ENCODE assay signal across 12 cellular contexts in the genomic region with DNA sequence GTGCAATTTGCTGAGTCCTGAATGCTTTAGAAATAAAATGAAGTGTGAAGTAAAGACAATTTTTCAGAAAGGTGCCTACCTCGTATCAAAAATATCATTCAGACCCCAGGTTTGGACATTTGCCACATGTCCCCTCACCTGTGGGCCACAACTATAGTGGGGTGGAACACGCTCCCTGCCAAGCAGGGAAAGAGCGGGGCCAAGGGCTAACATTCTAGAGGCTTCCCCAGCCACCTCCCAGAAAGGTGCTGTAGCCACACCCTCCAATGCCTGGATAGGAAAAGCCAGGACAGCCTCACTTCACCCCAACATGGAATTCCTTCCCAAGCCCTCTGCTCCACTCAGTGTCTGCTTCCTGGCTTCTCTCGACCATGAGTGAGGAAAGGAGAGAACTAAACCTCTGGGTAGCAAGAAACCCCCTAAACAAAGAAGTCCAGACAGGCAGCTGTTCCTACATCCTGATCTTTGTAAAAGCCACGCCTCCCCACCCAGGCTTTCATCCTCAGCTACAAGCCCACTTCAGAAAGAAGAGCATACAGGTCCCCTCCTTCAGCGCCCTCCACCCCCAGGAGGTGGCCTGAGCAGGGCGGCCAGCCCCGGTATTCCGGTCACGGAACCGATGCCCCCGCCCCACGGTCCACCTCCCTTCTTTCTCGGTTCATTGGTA. TPM values are rescaled to one million over a fixed set of nuclear protein-coding genes. Genes with fewer than 3 reads are reported as not detected.
A peak's percentile ranks its signal among the peaks of the same experiment; 100 is the strongest.
DNase-seq lines count a peak whose midpoint lies in the region; ATAC-seq and TF ChIP-seq lines count a peak whose summit lies in the region.
"Had no signal": no experiment of that assay in that cellular context is flagged by ENCODE, and none has a peak within 500 bp of the region (broad histone marks: within the 10 kb centered on the region; RNA-seq: fewer than 3 reads in every experiment).

No MANE protein-coding gene starts in this region.

- H3F3A ChIP-seq in GM23248 (ENCODE audit: insufficient read depth) (peaks cover 81% of the 10 kb centered on the region), smooth muscle cell (ENCODE audit: low read depth) (peaks cover 58% of the 10 kb centered on the region)

- in situ Hi-C loops in GM23248 (cut with MboI) = no loop called here

- H3K9me2 ChIP-seq in GM23248 (ENCODE audit: insufficient read depth) = no peaks in the 10 kb centered on the region

- no peaks in the 10 kb centered on the region for H3K9me3 ChIP-seq in GM23248 (ENCODE audit: low read depth)
- H3K9me3 ChIP-seq in smooth muscle cell (replicated peaks; ENCODE audit: low read depth) = no peaks in the 10 kb centered on the region
- no peaks in the 10 kb centered on the region for H3K9me3 ChIP-seq in BE2C

- H3K36me3 ChIP-seq in GM23248 (ENCODE audit: low read depth) (no peaks in the 10 kb centered on the region; the same call in 1 of the 2 replicates), smooth muscle cell (ENCODE audit: low read depth) (no peaks in the 10 kb centered on the region), BE2C (no peaks in the 10 kb centered on the region)

- intact Hi-C loops in lower leg skin (cut with DNase I; ENCODE audit: low total_unique reads) = no loop called here

- H3K4me1 ChIP-seq in GM23248 (ENCODE audit: insufficient read depth) (peaks cover 38% of the 10 kb centered on the region), smooth muscle cell (ENCODE audit: low read depth) (peaks cover 7% of the 10 kb centered on the region), BE2C (no peaks in the 10 kb centered on the region)

- peak overlapping the region; percentile 100 for H3K9ac ChIP-seq in GM23248
- H3K9ac ChIP-seq in smooth muscle cell (ENCODE audit: low read depth) = peak overlapping the region; percentile 81

- H3K27ac ChIP-seq in GM23248 (peak overlapping the region; percentile 99), smooth muscle cell (ENCODE audit: low read depth) (peak overlapping the region; percentile 86)

- peak overlapping the region; percentile 98 for H3K4me3 ChIP-seq in GM23248
- peak overlapping the region; percentile 86 to 98 for H3K4me3 ChIP-seq in cardiac fibroblast (replicated peaks in 1 of 2; ENCODE audit: low read depth in 2 of 2, low read length in 2 of 2)
- H3K4me3 ChIP-seq in lower leg skin (ENCODE audit: low read depth, poor library complexity, severe bottlenecking) = peak overlapping the region; percentile 42
- H3K4me3 ChIP-seq in smooth muscle cell = peak overlapping the region; percentile 79
- no peak overlapping the region for H3K4me3 ChIP-seq in BE2C (ENCODE audit: low read depth, low read length)

- TF ChIP-seq CTCF in cardiac fibroblast (IDR thresholded peaks at IDR 0.05; ENCODE audit: low read depth, low read length) (no peak), lower leg skin (IDR thresholded peaks at IDR 0.05) (no peak), smooth muscle cell (IDR thresholded peaks at IDR 0.05; ENCODE audit: borderline replicate concordance, insufficient read depth, poor library complexity, severe bottlenecking) (no peak), BE2C (IDR thresholded peaks at IDR 0.05; ENCODE audit: low read depth, low read length) (no peak)

- TF ChIP-seq POLR2A in lower leg skin (IDR thresholded peaks at IDR 0.05) = no peak

- DNase-seq in GM23248 (peak; percentile 68), cardiac fibroblast (ENCODE audit: low read depth in 2 of 2) (peak; percentile 66 to 75), lower leg skin (ENCODE audit: low spot score in 2 of 2) (no peak), smooth muscle cell (lab: John Stamatoyannopoulos, UW; ENCODE audit: unreplicated experiment) (no peak), BE2C (no peak), globus pallidus (ENCODE audit: low spot score) (no peak)
- DNase-seq: activated T-cell treated with anti-CD3 and anti-CD28 coated beads, Interleukin-2, amount 50 U/mL, for 24 hours; CD4-positive, alpha-beta T cell; central memory CD4-positive, alpha-beta T cell; NCI-H2029 treated with DMSO at 0.1 percent for 48 hours had no signal

- WGBS in GM23248 (ENCODE audit: low coverage in 1 of 2, low lambda C conversion rate in 2 of 2, missing lambda C conversion rate in 2 of 2), 2 experiments = 0 to 2% methylated on average over 11 to 14 of the region's 14 CpGs
- WGBS in lower leg skin, 2 donors = 62 to 67% methylated on average over 14 of the region's 14 CpGs
- WGBS in smooth muscle cell (ENCODE audit: low lambda C conversion rate) = 37% methylated on average over 14 of the region's 14 CpGs

- H3K79me2 ChIP-seq in GM23248 (ENCODE audit: insufficient read depth) = peaks cover 92% of the 10 kb centered on the region
- peaks cover 93% of the 10 kb centered on the region for H3K79me2 ChIP-seq in smooth muscle cell (ENCODE audit: low read depth)

- no peaks in the 10 kb centered on the region for H4K20me1 ChIP-seq in GM23248 (ENCODE audit: insufficient read depth)
- H4K20me1 ChIP-seq in smooth muscle cell (ENCODE audit: low read depth) = peaks cover 78% of the 10 kb centered on the region

- H3K27me3 ChIP-seq in GM23248 (replicated peaks; ENCODE audit: insufficient read depth) (no peaks in the 10 kb centered on the region), smooth muscle cell (ENCODE audit: low read depth) (no peaks in the 10 kb centered on the region), BE2C (no peaks in the 10 kb centered on the region)

- no peak for ATAC-seq in GM18909 (IDR thresholded peaks at IDR 0.05; ENCODE audit: poor library complexity, unreplicated experiment)
- ATAC-seq in HG03342 (IDR thresholded peaks at IDR 0.05; ENCODE audit: unreplicated experiment) = no peak

- H3K4me2 ChIP-seq in GM23248 (ENCODE audit: unreplicated experiment) (peak overlapping the region; percentile 99), smooth muscle cell (peak overlapping the region; percentile 98)

- H2AFZ ChIP-seq in GM23248 (no peak overlapping the region), smooth muscle cell (ENCODE audit: low read depth) (no peak overlapping the region)

RNA-seq across cellular contexts. Expression of a gene that starts 2.1 kb away (rescaled TPM):
- total RNA-seq in GM23248 (2014; rRNA removed; shearing (Covaris generic)) = 1,362 and 1,653 TPM in 2 replicates
- polyA plus RNA-seq in GM23248 (2016; fragmentation: Nextera tagmentation; extraction: Ambion mirVana) (344 and 350 TPM in 2 replicates), smooth muscle cell (643 and 888 TPM in 2 replicates)
- total RNA-seq in lower leg skin (100 to 1,000 TPM in 1 of 4 donors, 10 to 100 TPM in 3; 43.1 to 204 (median 62.4) TPM), smooth muscle cell (1,708 and 1,938 TPM in 2 replicates)
- polyA plus RNA-seq in BE2C (2012; ENCODE audit: insufficient read depth, insufficient read length, low read depth) = 1.7 TPM

Comparison
In these comparisons a context has a peak if more than half of its experiments do, and no peak if none do; other contexts are left out.
1. DNase-seq: peak in GM23248 (single experiment) and cardiac fibroblast (2 of 2); none in lower leg skin (0 of 2), smooth muscle cell (single experiment), BE2C (single experiment) and globus pallidus (single experiment).